In the genomic region with DNA sequence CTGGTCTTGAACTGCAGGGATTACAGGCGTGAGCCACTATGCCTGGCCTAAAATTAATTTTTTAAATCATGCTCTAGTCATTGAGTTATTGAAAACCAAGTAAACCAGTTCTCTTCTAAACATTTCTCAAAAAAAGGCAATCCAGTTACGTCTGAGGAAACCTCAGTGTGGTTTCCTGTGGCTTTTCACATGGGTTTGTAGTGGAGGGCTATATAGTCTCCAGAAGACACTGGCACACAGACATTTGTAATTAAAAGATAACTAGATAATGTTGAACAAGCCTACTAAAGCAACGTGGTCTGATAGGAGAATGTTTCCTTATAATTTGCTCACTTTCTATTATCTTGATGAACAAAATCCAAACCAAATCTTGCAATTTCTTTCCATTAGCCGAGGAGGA, we compare ENCODE assay signal across 1 cellular context.
TF ChIP-seq lines count a peak whose summit lies in the region.

No MANE protein-coding gene starts in this region.

TF ChIP-seq in SK-N-SH, 30 proteins besides CTCF, POLR2A, EP300 and RAD21 (continued from another document):
- TF ChIP-seq RXRA (IDR thresholded peaks at IDR 0.05; ENCODE audit: borderline replicate concordance, low read depth) (no peak), EZH2phosphoT487 (IDR thresholded peaks at IDR 0.05; ENCODE audit: borderline replicate concordance, low read depth) (no peak), SIN3A (IDR thresholded peaks at IDR 0.05; ENCODE audit: borderline replicate concordance, low read depth, low read length) (no peak), MEF2A (IDR thresholded peaks at IDR 0.05; ENCODE audit: borderline replicate concordance, low read depth) (no peak), RCOR1 (IDR thresholded peaks at IDR 0.05; ENCODE audit: low read length) (0 out of 2 replicates have a peak, but pooled peaks have one; percentile 35), TAF1 (IDR thresholded peaks at IDR 0.05; ENCODE audit: borderline replicate concordance, low read depth, low read length) (no peak), TEAD4 (IDR thresholded peaks at IDR 0.05; ENCODE audit: borderline replicate concordance, insufficient read depth) (no peak), YY1 (IDR thresholded peaks at IDR 0.05; ENCODE audit: low read depth) (no peak), NFIC (IDR thresholded peaks at IDR 0.05; ENCODE audit: borderline replicate concordance) (no peak), GATA2 (CRISPR knock-in tag; IDR thresholded peaks at IDR 0.05) (peak; percentile 37; the same call in 1 of the 2 replicates)
- TF ChIP-seq, protein P1, sequence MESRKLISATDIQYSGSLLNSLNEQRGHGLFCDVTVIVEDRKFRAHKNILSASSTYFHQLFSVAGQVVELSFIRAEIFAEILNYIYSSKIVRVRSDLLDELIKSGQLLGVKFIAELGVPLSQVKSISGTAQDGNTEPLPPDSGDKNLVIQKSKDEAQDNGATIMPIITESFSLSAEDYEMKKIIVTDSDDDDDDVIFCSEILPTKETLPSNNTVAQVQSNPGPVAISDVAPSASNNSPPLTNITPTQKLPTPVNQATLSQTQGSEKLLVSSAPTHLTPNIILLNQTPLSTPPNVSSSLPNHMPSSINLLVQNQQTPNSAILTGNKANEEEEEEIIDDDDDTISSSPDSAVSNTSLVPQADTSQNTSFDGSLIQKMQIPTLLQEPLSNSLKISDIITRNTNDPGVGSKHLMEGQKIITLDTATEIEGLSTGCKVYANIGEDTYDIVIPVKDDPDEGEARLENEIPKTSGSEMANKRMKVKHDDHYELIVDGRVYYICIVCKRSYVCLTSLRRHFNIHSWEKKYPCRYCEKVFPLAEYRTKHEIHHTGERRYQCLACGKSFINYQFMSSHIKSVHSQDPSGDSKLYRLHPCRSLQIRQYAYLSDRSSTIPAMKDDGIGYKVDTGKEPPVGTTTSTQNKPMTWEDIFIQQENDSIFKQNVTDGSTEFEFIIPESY (IDR thresholded peaks at IDR 0.05; ENCODE audit: borderline replicate concordance, low read depth) = no peak
TF ChIP-seq in SK-N-SH: peak in this region for 3.
